2 cellular contexts compared by ENCODE assay signal in genomic region chr19:19423322-19423721, GRCh38.
A peak's percentile ranks its signal among the peaks of the same experiment; 100 is the strongest.
TF ChIP-seq lines count a peak whose summit lies in the region.

No MANE protein-coding gene starts in this region.

TF ChIP-seq in liver, 16 proteins besides CTCF, POLR2A, EP300 and RAD21:
- TF ChIP-seq EGR1 (IDR thresholded peaks at IDR 0.05; ENCODE audit: low read depth in 2 of 2) (no peak), MAX (IDR thresholded peaks at IDR 0.05) (peak; percentile 73), RXRA (IDR thresholded peaks at IDR 0.05) (peak in 1 of 2 donors; percentile 61), FOXA2 (IDR thresholded peaks at IDR 0.05) (no peak), GABPA (IDR thresholded peaks at IDR 0.05 in 1 of 2, conservative IDR thresholded peaks at IDR 0.05 in 1 of 2) (peak in 1 of 2 donors; percentile 31), FOXA1 (IDR thresholded peaks at IDR 0.05) (peak; percentile 16), ATF3 (IDR thresholded peaks at IDR 0.05) (no peak), JUND (IDR thresholded peaks at IDR 0.05) (peak in 1 of 2 donors; percentile 29), YY1 (IDR thresholded peaks at IDR 0.05) (peak; percentile 78), HNF4A (conservative IDR thresholded peaks at IDR 0.05) (peak; percentile 8 to 65), REST (IDR thresholded peaks at IDR 0.05) (peak; percentile 46)

TF ChIP-seq in HepG2, 621 proteins besides CTCF, POLR2A, EP300 and RAD21:
- TF ChIP-seq ZNF768 (CRISPR knock-in tag; IDR thresholded peaks at IDR 0.05) = no peak
- TF ChIP-seq ZNF782 (CRISPR knock-in tag; IDR thresholded peaks at IDR 0.05; ENCODE audit: borderline replicate concordance) = no peak
- TF ChIP-seq ZNF75D (CRISPR knock-in tag; IDR thresholded peaks at IDR 0.05; ENCODE audit: borderline replicate concordance) = no peak
- no peak for TF ChIP-seq ZNF275 (CRISPR knock-in tag; IDR thresholded peaks at IDR 0.05; ENCODE audit: borderline replicate concordance)
- no peak for TF ChIP-seq ZNF720 (CRISPR knock-in tag; IDR thresholded peaks at IDR 0.05)
- TF ChIP-seq ZNF503 (CRISPR knock-in tag; IDR thresholded peaks at IDR 0.05) = no peak
